In the genomic region with DNA sequence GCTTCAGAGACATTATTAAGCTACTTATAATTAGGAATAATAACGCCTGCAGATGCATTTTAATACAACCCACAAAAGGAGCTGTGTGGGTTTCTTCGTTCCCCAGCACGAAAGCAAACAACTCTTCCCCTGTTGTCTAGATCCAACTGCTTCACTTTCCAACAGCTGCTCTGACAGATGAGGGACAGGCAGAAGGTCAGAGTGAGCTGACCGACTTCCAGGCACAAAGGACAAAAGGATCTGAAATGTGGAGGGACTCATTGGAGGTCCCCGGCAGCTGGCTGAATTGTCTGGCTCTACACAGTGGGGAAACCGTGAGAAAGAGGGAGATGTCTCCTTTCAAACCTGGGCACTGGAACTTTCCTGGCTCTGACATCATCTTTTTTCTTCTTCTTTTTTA, we compare ENCODE assay signal across 20 cellular contexts.
A peak's percentile ranks its signal among the peaks of the same experiment; 100 is the strongest.
DNase-seq lines count a peak whose midpoint lies in the region; ATAC-seq and TF ChIP-seq lines count a peak whose summit lies in the region.
"Had no signal": no experiment of that assay in that cellular context is flagged by ENCODE, and none has a peak within 500 bp of the region (broad histone marks: within the 10 kb centered on the region; RNA-seq: fewer than 3 reads in every experiment).

No MANE protein-coding gene starts in this region.

- H3K4me3 Mint-ChIP-seq in activated CD8-positive, alpha-beta memory T cell treated with anti-CD3 and anti-CD28 coated beads, Interleukin-2, amount 10 ng/mL, durations not matched to agents 7 days and 5 days = no peak overlapping the region
- H3K4me3 Mint-ChIP-seq in neural progenitor cell = no peak overlapping the region
- H3K4me3 Mint-ChIP-seq: B cell; CD8-positive, alpha-beta T cell; HFFc6; IgD-negative memory B cell had no signal

- H4K20me1 ChIP-seq in neural progenitor cell (ENCODE audit: low read depth) = no peaks in the 10 kb centered on the region

- H3K4me1 ChIP-seq in neural progenitor cell = peaks cover 16% of the 10 kb centered on the region
- H3K4me1 ChIP-seq in vagina = peaks cover 9% of the 10 kb centered on the region

- TF ChIP-seq POLR2A in vagina (IDR thresholded peaks at IDR 0.05) = no peak

- no peaks in the 10 kb centered on the region for H3K4me1 Mint-ChIP-seq in activated CD8-positive, alpha-beta memory T cell treated with anti-CD3 and anti-CD28 coated beads, Interleukin-2, amount 10 ng/mL, durations not matched to agents 7 days and 5 days
- H3K4me1 Mint-ChIP-seq in neural progenitor cell = peaks cover 35% of the 10 kb centered on the region

- no peak overlapping the region for H2AFZ ChIP-seq in neural progenitor cell (replicated peaks)

- H3K4me2 ChIP-seq in neural progenitor cell = no peak overlapping the region
- H3K4me2 ChIP-seq: BLaER1 treated with 17β-estradiol and CSF1 and Interleukin-3, amounts not matched to agents 10 nM and 100 nM had no signal

- H3K9me3 ChIP-seq in neural progenitor cell (ENCODE audit: low read depth) = no peaks in the 10 kb centered on the region
- no peaks in the 10 kb centered on the region for H3K9me3 ChIP-seq in vagina
- H3K9me3 ChIP-seq: BLaER1 treated with 17β-estradiol and CSF1 and Interleukin-3, amounts not matched to agents 10 nM and 100 nM had no signal

- H3K27ac ChIP-seq in neural progenitor cell = no peak overlapping the region
- no peak overlapping the region for H3K27ac ChIP-seq in vagina
- H3K27ac ChIP-seq: BLaER1 treated with 17β-estradiol and CSF1 and Interleukin-3, amounts not matched to agents 10 nM and 100 nM had no signal

- TF ChIP-seq CTCF in neural progenitor cell (IDR thresholded peaks at IDR 0.05) = no peak
- no peak for TF ChIP-seq CTCF in vagina (IDR thresholded peaks at IDR 0.05)

- CTCF ChIA-PET in activated CD8-positive, alpha-beta memory T cell treated with anti-CD3 and anti-CD28 coated beads, Interleukin-2, amount 10 ng/mL, durations not matched to agents 7 days and 5 days (lab: Charles Lee) = no interaction called here

- H3K79me2 ChIP-seq in neural progenitor cell (ENCODE audit: low read depth) = no peaks in the 10 kb centered on the region

- intact Hi-C loops in vagina (cut with DNase I) = no loop called here

- no peaks in the 10 kb centered on the region for H3K36me3 ChIP-seq in neural progenitor cell
- H3K36me3 ChIP-seq in vagina = no peaks in the 10 kb centered on the region
- H3K36me3 ChIP-seq: BLaER1 treated with 17β-estradiol and CSF1 and Interleukin-3, amounts not matched to agents 10 nM and 100 nM had no signal

- H3K9ac ChIP-seq in neural progenitor cell = no peak overlapping the region
- H3K9ac ChIP-seq: BLaER1 treated with 17β-estradiol and CSF1 and Interleukin-3, amounts not matched to agents 10 nM and 100 nM had no signal

- no peaks in the 10 kb centered on the region for H3K9me3 Mint-ChIP-seq in activated CD8-positive, alpha-beta memory T cell treated with anti-CD3 and anti-CD28 coated beads, Interleukin-2, amount 10 ng/mL, durations not matched to agents 7 days and 5 days (ENCODE audit: low read depth)
- H3K9me3 Mint-ChIP-seq in neural progenitor cell = no peaks in the 10 kb centered on the region
- H3K9me3 Mint-ChIP-seq: CD8-positive, alpha-beta T cell; HFFc6 had no signal

- peak; percentile 9 for DNase-seq in activated CD8-positive, alpha-beta memory T cell treated with anti-CD3 and anti-CD28 coated beads, Interleukin-2, amount 10 ng/mL, durations not matched to agents 7 days and 5 days
- no peak for DNase-seq in activated CD8-positive, alpha-beta memory T cell treated with anti-CD3 and anti-CD28 coated beads, Interleukin-2, amount 50 U/mL, for 4 hours
- DNase-seq in islet precursor cell (peak; percentile 29), neural progenitor cell (ENCODE audit: low spot score) (no peak), vagina (ENCODE audit: extremely low spot score in 2 of 2) (peak; percentile 19 to 56), RKO (ENCODE audit: low spot score) (no peak), NCI-H2171 treated with DMSO at 0.1 percent for 48 hours (lab: John Stamatoyannopoulos, UW) (no peak), NCI-H446 (lab: John Stamatoyannopoulos, UW) (no peak)
- DNase-seq: Calu3; CD8-positive, alpha-beta T cell; DMS79 treated with DMSO at 0.1 percent for 48 hours; GF-D8; GOT3; H7; HFFc6 had no signal

- no peaks in the 10 kb centered on the region for H3F3A ChIP-seq in neural progenitor cell (ENCODE audit: low read depth)

- no peaks in the 10 kb centered on the region for H3K27me3 ChIP-seq in neural progenitor cell
- H3K27me3 ChIP-seq in vagina = no peaks in the 10 kb centered on the region
- H3K27me3 ChIP-seq: BLaER1 treated with 17β-estradiol and CSF1 and Interleukin-3, amounts not matched to agents 10 nM and 100 nM had no signal

- no peaks in the 10 kb centered on the region for H3K27me3 Mint-ChIP-seq in activated CD8-positive, alpha-beta memory T cell treated with anti-CD3 and anti-CD28 coated beads, Interleukin-2, amount 10 ng/mL, durations not matched to agents 7 days and 5 days
- H3K27me3 Mint-ChIP-seq in neural progenitor cell (ENCODE audit: insufficient read depth, low read depth) = peaks cover 13% of the 10 kb centered on the region

- H3K4me3 ChIP-seq in neural progenitor cell = no peak overlapping the region
- no peak overlapping the region for H3K4me3 ChIP-seq in vagina
- H3K4me3 ChIP-seq: BLaER1 treated with 17β-estradiol and CSF1 and Interleukin-3, amounts not matched to agents 10 nM and 100 nM had no signal

- H3K36me3 Mint-ChIP-seq in activated CD8-positive, alpha-beta memory T cell treated with anti-CD3 and anti-CD28 coated beads, Interleukin-2, amount 10 ng/mL, durations not matched to agents 7 days and 5 days = no peaks in the 10 kb centered on the region
- H3K36me3 Mint-ChIP-seq in neural progenitor cell = no peaks in the 10 kb centered on the region
- H3K36me3 Mint-ChIP-seq: CD8-positive, alpha-beta T cell; IgD-negative memory B cell had no signal

- no peak overlapping the region for H3K27ac Mint-ChIP-seq in activated CD8-positive, alpha-beta memory T cell treated with anti-CD3 and anti-CD28 coated beads, Interleukin-2, amount 10 ng/mL, durations not matched to agents 7 days and 5 days
- H3K27ac Mint-ChIP-seq in neural progenitor cell = peak overlapping the region; percentile 0
- H3K27ac Mint-ChIP-seq: B cell; CD8-positive, alpha-beta T cell; HFFc6 had no signal

- no peak for ATAC-seq in activated CD8-positive, alpha-beta memory T cell treated with anti-CD3 and anti-CD28 coated beads, Interleukin-2, amount 10 ng/mL, durations not matched to agents 7 days and 5 days
- ATAC-seq: CD8-positive, alpha-beta T cell; HCT116; HepG2 had no signal

Comparison
In these comparisons a context has a peak if more than half of its experiments do, and no peak if none do; other contexts are left out.
1. DNase-seq: peak in activated CD8-positive, alpha-beta memory T cell treated with anti-CD3 and anti-CD28 coated beads, Interleukin-2, amount 10 ng/mL, durations not matched to agents 7 days and 5 days (single experiment), islet precursor cell (single experiment) and vagina (2 of 2); none in activated CD8-positive, alpha-beta memory T cell treated with anti-CD3 and anti-CD28 coated beads, Interleukin-2, amount 50 U/mL, for 4 hours (single experiment), neural progenitor cell (single experiment), RKO (single experiment), NCI-H2171 treated with DMSO at 0.1 percent for 48 hours (single experiment) and NCI-H446 (0 of 2).